ENCODE assay signal across 19 cellular contexts in the genomic region with DNA sequence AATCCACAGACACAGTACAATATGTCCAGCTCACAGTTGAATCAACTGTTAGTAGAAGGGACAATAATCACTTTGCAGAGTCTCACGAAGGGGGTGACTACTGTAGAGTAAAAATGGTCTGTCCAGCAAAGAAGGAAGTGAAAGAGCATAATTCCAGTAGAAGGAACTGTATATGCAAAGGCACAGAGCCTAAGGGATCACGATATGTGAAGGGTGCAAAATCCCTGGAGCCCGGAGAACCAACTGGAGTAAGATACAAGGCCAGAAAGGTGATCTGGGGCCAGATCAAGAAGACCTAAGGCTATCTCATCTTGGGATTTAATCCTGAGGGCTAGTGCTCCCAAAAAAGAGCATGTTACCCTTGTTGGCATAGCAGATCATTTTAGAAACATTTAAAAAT.
DNase-seq lines count a peak whose midpoint lies in the region; ATAC-seq, FAIRE-seq and TF ChIP-seq lines count a peak whose summit lies in the region.
"Had no signal": no experiment of that assay in that cellular context is flagged by ENCODE, and none has a peak within 500 bp of the region (broad histone marks: within the 10 kb centered on the region; RNA-seq: fewer than 3 reads in every experiment).

No MANE protein-coding gene starts in this region.

- no peak for TF ChIP-seq EP300 in GM12878 (IDR thresholded peaks at IDR 0.05; ENCODE audit: borderline replicate concordance in 1 of 2, control insufficient read depth in 1 of 2, low read depth in 2 of 2, low read length in 2 of 2)

- H3K27ac ChIP-seq in GM12878 (ENCODE audit: control insufficient read depth, insufficient read depth): no peak overlapping the region
- H3K27ac ChIP-seq: BLaER1, C4-2B had no signal

- in situ Hi-C loops in GM12878 (cut with MboI): no loop called here

- intact Hi-C loops in GM12878 (cut with micrococcal nuclease; ENCODE audit: unreplicated experiment) (no loop called here), left ventricle myocardium superior (cut with micrococcal nuclease) (no loop called here)

- POLR2A ChIA-PET in GM12878 (lab: Charles Lee): no interaction called here

- CTCF ChIA-PET in GM12878 (lab: Yijun Ruan, JAX): no interaction called here

- no peak overlapping the region for H3K4me2 ChIP-seq in GM12878 (ENCODE audit: control insufficient read depth, insufficient read depth)
- H3K4me2 ChIP-seq: BLaER1, GM23338 had no signal

- H2AFZ ChIP-seq in GM12878 (ENCODE audit: control insufficient read depth, low read depth, low read length): no peak overlapping the region

- SMC1A ChIA-PET in GM12878 (lab: Charles Lee; ENCODE audit: uncharacterized antibody, unreplicated experiment): no interaction called here

- H3K4me3 ChIP-seq in GM12865 (ENCODE audit: low read depth, low read length) (no peak overlapping the region), GM12878 (no peak overlapping the region)
- H3K4me3 ChIP-seq: BLaER1, GM23338 had no signal

- TF ChIP-seq CTCF in GM12865 (IDR thresholded peaks at IDR 0.05; ENCODE audit: insufficient read depth, low read depth, low read length, missing control alignments) (no peak), GM12878 (IDR thresholded peaks at IDR 0.05 in 2 of 3, conservative IDR thresholded peaks at IDR 0.05 in 1 of 3; ENCODE audit: control insufficient read depth in 2 of 3, extremely low read depth in 1 of 3, insufficient read depth in 1 of 3, low read depth in 3 of 3, low read length in 3 of 3) (no peak)

- H3K27me3 ChIP-seq in GM12878 (replicated peaks in 1 of 2; ENCODE audit: control insufficient read depth in 2 of 2, insufficient read depth in 2 of 2, low read length in 1 of 2): no peaks in the 10 kb centered on the region
- H3K27me3 ChIP-seq: BLaER1 had no signal

- ATAC-seq in GM12878: no peak; the same call in 2 of the 3 replicates
- no peak for ATAC-seq in GM18519 (IDR thresholded peaks at IDR 0.05; ENCODE audit: low FRiP score, unreplicated experiment)
- ATAC-seq in left ventricle myocardium superior: no peak
- ATAC-seq: CD8-positive, alpha-beta T cell; GM23338; HCT116 had no signal

- no peaks in the 10 kb centered on the region; the same call in 2 of the 3 replicates for H3K9me3 ChIP-seq in GM12878 (replicated peaks; ENCODE audit: control insufficient read depth, insufficient read depth, low read length)
- H3K9me3 ChIP-seq: BLaER1, Caco-2 had no signal

- BruUV-seq in GM12878 (replicated peaks; lab: Mats Ljungman, UMichigan): no TSS peak

- no peak for TF ChIP-seq RAD21 in GM12878 (IDR thresholded peaks at IDR 0.05; ENCODE audit: insufficient read depth, low read depth, low read length)

- no peaks in the 10 kb centered on the region for H3K79me2 ChIP-seq in GM12878 (ENCODE audit: control insufficient read depth, insufficient read depth, low read length)

- WGBS in GM12878 (ENCODE audit: insufficient coverage, insufficient replicate concordance, low lambda C conversion rate, missing lambda C conversion rate): 35% methylated on average over 3 of the region's 3 CpGs

- H3K36me3 ChIP-seq in GM12878 (ENCODE audit: control insufficient read depth in 2 of 2, insufficient read depth in 2 of 2, low read length in 1 of 2): no peaks in the 10 kb centered on the region
- H3K36me3 ChIP-seq: BLaER1 had no signal

- H3K4me1 ChIP-seq in GM12878 (ENCODE audit: control insufficient read depth, insufficient read depth, low read length): peaks cover 5% of the 10 kb centered on the region; the same call in 1 of the 2 replicates
- H3K4me1 ChIP-seq: BLaER1, Caco-2 had no signal

- FAIRE-seq in GM12878 (lab: Jason Lieb, UNC): no peak
- FAIRE-seq: G401.6, GM12892, GM19239 had no signal

- peak; percentile 15 for DNase-seq in GM12865 (ENCODE audit: low read depth)
- DNase-seq in MV-4-11 (lab: John Stamatoyannopoulos, UW): peak; percentile 4
- no peak for DNase-seq in GM12878 (ENCODE audit: low read depth, low spot score)
- no peak for DNase-seq in glomerular visceral epithelial cell (ENCODE audit: extremely low spot score)
- no peak for DNase-seq in left ventricle myocardium superior
- DNase-seq: Caco-2; CD4-positive, CD25-positive, alpha-beta regulatory T cell; CD8-positive, alpha-beta T cell; DMS153; DND-41; H9 had no signal

- H3K9ac ChIP-seq in GM12878 (ENCODE audit: control insufficient read depth, insufficient read depth, low read length): no peak overlapping the region
- H3K9ac ChIP-seq: BLaER1 had no signal

- no peaks in the 10 kb centered on the region for H4K20me1 ChIP-seq in GM12878 (ENCODE audit: control insufficient read depth, insufficient read depth)
- H4K20me1 ChIP-seq: BLaER1 had no signal

- no peak for TF ChIP-seq POLR2A in GM12878 (IDR thresholded peaks at IDR 0.05; ENCODE audit: low read depth, low read length)

- RAD21 ChIA-PET in GM12878 (lab: Charles Lee; ENCODE audit: unreplicated experiment): no interaction called here

TF ChIP-seq in GM12878, 131 proteins besides CTCF, POLR2A, EP300 and RAD21:
- TF ChIP-seq SPI1 (IDR thresholded peaks at IDR 0.05; ENCODE audit: borderline replicate concordance, insufficient read depth, low read depth, low read length): 0 out of 2 replicates have a peak, but pooled peaks have one; percentile 33
- no peak for TF ChIP-seq TCF7 (IDR thresholded peaks at IDR 0.05; ENCODE audit: borderline replicate concordance)

Comparison
In these comparisons a context has a peak if more than half of its experiments do, and no peak if none do; other contexts are left out.
1. DNase-seq: peak in GM12865 (single experiment) and MV-4-11 (single experiment); none in GM12878 (single experiment), glomerular visceral epithelial cell (single experiment) and left ventricle myocardium superior (single experiment).